In genomic region chr16:85464342-85465305, GRCh38 we compare ENCODE assay signal across 1 cellular context.
TF ChIP-seq lines count a peak whose summit lies in the region.

No MANE protein-coding gene starts in this region.

TF ChIP-seq in K562, 482 proteins besides CTCF, POLR2A, EP300 and RAD21 (continued from another document):
- TF ChIP-seq NKRF (IDR thresholded peaks at IDR 0.05; ENCODE audit: borderline replicate concordance) = no peak
- TF ChIP-seq ZFP36 (IDR thresholded peaks at IDR 0.05; ENCODE audit: low read depth, low read length, partially characterized antibody) = no peak
- no peak for TF ChIP-seq CHD2 (IDR thresholded peaks at IDR 0.05; ENCODE audit: low read depth, low read length)
- no peak for TF ChIP-seq ZNF217 (CRISPR knock-in tag; IDR thresholded peaks at IDR 0.05)
- TF ChIP-seq ZNF280B (CRISPR knock-in tag; IDR thresholded peaks at IDR 0.05) = no peak
- TF ChIP-seq RNF219 (CRISPR knock-in tag; IDR thresholded peaks at IDR 0.05) = no peak
- TF ChIP-seq ZBED1 (IDR thresholded peaks at IDR 0.05) = no peak
- TF ChIP-seq COPS2 (conservative IDR thresholded peaks at IDR 0.05) = no peak
- TF ChIP-seq FIP1L1 (IDR thresholded peaks at IDR 0.05; ENCODE audit: low read depth, low read length, poor library complexity, severe bottlenecking) = no peak
- no peak for TF ChIP-seq RBM14 (IDR thresholded peaks at IDR 0.05; ENCODE audit: borderline replicate concordance, insufficient read depth, low read depth, low read length)
- TF ChIP-seq NCOA2 (IDR thresholded peaks at IDR 0.05; ENCODE audit: partially characterized antibody in 2 of 2) = no peak
- TF ChIP-seq CCNT2 (IDR thresholded peaks at IDR 0.05; ENCODE audit: borderline replicate concordance, extremely low read depth, insufficient read length, low read depth, low read length) = no peak
- TF ChIP-seq FOXJ2 (tag; IDR thresholded peaks at IDR 0.05) = no peak
